Comparison of ENCODE assay signal across 24 cellular contexts in the genomic region with DNA sequence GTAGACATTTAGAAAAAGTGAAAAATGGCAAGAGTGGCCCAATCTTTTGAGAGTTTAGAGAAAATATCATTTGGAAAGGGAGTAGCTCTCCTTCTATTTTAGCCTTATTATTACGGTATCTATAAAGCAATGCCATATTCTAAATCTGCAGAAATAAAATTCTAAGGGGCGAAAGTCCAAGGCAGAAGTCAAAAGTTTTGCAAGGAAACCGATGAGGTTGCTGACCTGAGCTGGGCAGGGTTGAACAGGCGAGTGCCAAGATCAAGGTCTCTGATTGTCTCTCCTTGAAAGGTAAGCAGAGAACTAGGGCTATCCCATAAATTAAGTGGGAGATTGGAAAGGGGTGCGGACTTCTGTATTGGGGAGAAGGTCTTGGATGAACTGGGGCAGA. TPM values are rescaled to one million over a fixed set of nuclear protein-coding genes. Genes with fewer than 3 reads are reported as not detected.
DNase-seq lines count a peak whose midpoint lies in the region; ATAC-seq, FAIRE-seq and TF ChIP-seq lines count a peak whose summit lies in the region.
"Had no signal": no experiment of that assay in that cellular context is flagged by ENCODE, and none has a peak within 500 bp of the region (broad histone marks: within the 10 kb centered on the region; RNA-seq: fewer than 3 reads in every experiment).

No MANE protein-coding gene starts in this region.

- H3K14ac ChIP-seq in IMR-90 (replicated peaks; ENCODE audit: low read depth, low read length), result no peak overlapping the region

- peak overlapping the region; percentile 88; the same call in 1 of the 2 replicates for H2AK5ac ChIP-seq in IMR-90 (ENCODE audit: low read depth, low read length)

- H3K27ac ChIP-seq in IMR-90 (ENCODE audit: insufficient read depth, low read length), result no peak overlapping the region
- peak overlapping the region; percentile 47; the same call in 1 of the 3 replicates for H3K27ac ChIP-seq in K562 (ENCODE audit: extremely low read depth, low read depth, low read length)
- no peak overlapping the region for H3K27ac ChIP-seq in left ventricle myocardium inferior (replicated peaks)
- H3K27ac ChIP-seq: BLaER1 had no signal

- H3K9me1 ChIP-seq in IMR-90 (ENCODE audit: insufficient read depth, low read length), result peaks cover 25% of the 10 kb centered on the region
- no peaks in the 10 kb centered on the region for H3K9me1 ChIP-seq in K562 (ENCODE audit: control insufficient read depth, insufficient read depth, low read length)

- H2AFZ ChIP-seq in IMR-90 (replicated peaks; ENCODE audit: low read length, poor library complexity), result no peak overlapping the region
- H2AFZ ChIP-seq in K562 (ENCODE audit: low read depth, low read length), result peak overlapping the region; percentile 73; the same call in 1 of the 2 replicates

- no peaks in the 10 kb centered on the region for H3K36me3 ChIP-seq in IMR-90 (ENCODE audit: control insufficient read depth, insufficient read depth, low read length)
- H3K36me3 ChIP-seq in K562 (ENCODE audit: control insufficient read depth, insufficient read depth, low read length), result no peaks in the 10 kb centered on the region
- no peaks in the 10 kb centered on the region for H3K36me3 ChIP-seq in left ventricle myocardium inferior

- peaks cover 26% of the 10 kb centered on the region for H3K4me1 Mint-ChIP-seq in activated naive CD8-positive, alpha-beta T cell (ENCODE audit: low read depth)
- peaks cover 22% of the 10 kb centered on the region for H3K4me1 Mint-ChIP-seq in activated naive CD8-positive, alpha-beta T cell treated with anti-CD3 and anti-CD28 coated beads, Interleukin-2, amount 50 U/mL, for 24 hours
- peaks cover 66% of the 10 kb centered on the region for H3K4me1 Mint-ChIP-seq in osteocyte (ENCODE audit: unreplicated experiment)
- peaks cover 4% of the 10 kb centered on the region for H3K4me1 Mint-ChIP-seq in type B pancreatic cell (ENCODE audit: unreplicated experiment)

- peaks cover 26% of the 10 kb centered on the region for H3K4me1 ChIP-seq in IMR-90 (ENCODE audit: control insufficient read depth, insufficient read depth, low read length)
- peaks cover 45 to 49% of the 10 kb centered on the region in 2 experiments; a peak in 4 of 5 replicates for H3K4me1 ChIP-seq in K562 (replicated peaks in 1 of 2; ENCODE audit: control insufficient read depth in 2 of 2, insufficient read depth in 2 of 2, low read length in 2 of 2)
- H3K4me1 ChIP-seq in left ventricle myocardium inferior, result peaks cover 36% of the 10 kb centered on the region

- H3K23ac ChIP-seq in IMR-90 (ENCODE audit: low read depth, low read length), result no peak overlapping the region; the same call in 1 of the 2 replicates

- no peak for FAIRE-seq in K562 (lab: Jason Lieb, UNC)
- FAIRE-seq: GM18507 had no signal

- no peaks in the 10 kb centered on the region for H3K27me3 ChIP-seq in IMR-90 (ENCODE audit: control insufficient read depth, insufficient read depth, low read length)
- H3K27me3 ChIP-seq in K562 (ENCODE audit: control insufficient read depth in 2 of 2, insufficient read depth in 2 of 2, low read length in 2 of 2), result no peaks in the 10 kb centered on the region
- H3K27me3 ChIP-seq in left ventricle myocardium inferior (ENCODE audit: low read depth), result no peaks in the 10 kb centered on the region

- peak overlapping the region; percentile 58 for H3K27ac Mint-ChIP-seq in activated naive CD8-positive, alpha-beta T cell
- no peak overlapping the region for H3K27ac Mint-ChIP-seq in activated naive CD8-positive, alpha-beta T cell treated with anti-CD3 and anti-CD28 coated beads, Interleukin-2, amount 50 U/mL, for 24 hours
- H3K27ac Mint-ChIP-seq in osteocyte (ENCODE audit: unreplicated experiment) (peak overlapping the region; percentile 100), type B pancreatic cell (no peak overlapping the region)

- H3K18ac ChIP-seq in IMR-90 (ENCODE audit: low read depth, low read length), result no peak overlapping the region

- TF ChIP-seq RAD21 in IMR-90 (IDR thresholded peaks at IDR 0.05; ENCODE audit: low read length) (no peak), K562 (CRISPR knock-in tag; conservative IDR thresholded peaks at IDR 0.05 in 1 of 2, IDR thresholded peaks at IDR 0.05 in 1 of 2) (no peak)

- H3K4ac ChIP-seq in IMR-90 (ENCODE audit: low read depth, low read length), result peak overlapping the region; percentile 79; the same call in 1 of the 2 replicates

- peak overlapping the region; percentile 23 to 41; a peak in 1 of 4 replicates for H4K8ac ChIP-seq in IMR-90 (ENCODE audit: low read depth in 2 of 2, low read length in 2 of 2)

- peak overlapping the region; percentile 38 for H2BK5ac ChIP-seq in IMR-90 (ENCODE audit: low read depth, low read length, poor library complexity, severe bottlenecking)

- H3K9ac ChIP-seq in IMR-90 (ENCODE audit: low read depth, low read length) (no peak overlapping the region), K562 (ENCODE audit: insufficient read depth in 1 of 2, low read depth in 2 of 2, low read length in 2 of 2) (peak overlapping the region in 1 of 2 experiments; percentile 27; a peak in 2 of 4 replicates)
- H3K9ac ChIP-seq: BLaER1 had no signal

- POLR2A ChIA-PET in IMR-90 (lab: Charles Lee; ENCODE audit: unreplicated experiment), result no interaction called here
- POLR2A ChIA-PET in K562 (lab: Yijun Ruan, JAX), result interaction anchor here (0.6 to 3.9 kb wide), 6 partner anchors 8 to 1261 kb away, joined by 3 to 20 read pairs (median 3); partner anchors contain the start of gene TRIM56

- WGBS in IMR-90 (ENCODE audit: extremely low coverage in 2 of 2, insufficient read length in 1 of 2), 2 experiments, result 85% methylated on average over 3 of the region's 5 CpGs; no CpG with 5 or more reads in 1 of the 2 experiments
- WGBS in K562 (ENCODE audit: insufficient coverage, low coverage, missing lambda C conversion rate), result 46% methylated on average over 5 of the region's 5 CpGs

- H2BK120ac ChIP-seq in IMR-90 (ENCODE audit: low read depth, low read length), result peak overlapping the region; percentile 80; the same call in 1 of the 2 replicates

- peaks cover 4% of the 10 kb centered on the region for H3K36me3 Mint-ChIP-seq in activated naive CD8-positive, alpha-beta T cell
- H3K36me3 Mint-ChIP-seq in activated naive CD8-positive, alpha-beta T cell treated with anti-CD3 and anti-CD28 coated beads, Interleukin-2, amount 50 U/mL, for 24 hours (ENCODE audit: low read depth), result peaks cover 2% of the 10 kb centered on the region
- H3K36me3 Mint-ChIP-seq in osteocyte (ENCODE audit: unreplicated experiment) (no peaks in the 10 kb centered on the region), type B pancreatic cell (no peaks in the 10 kb centered on the region)

- no peak overlapping the region for H3K4me3 Mint-ChIP-seq in activated naive CD8-positive, alpha-beta T cell
- no peak overlapping the region for H3K4me3 Mint-ChIP-seq in activated naive CD8-positive, alpha-beta T cell treated with anti-CD3 and anti-CD28 coated beads, Interleukin-2, amount 50 U/mL, for 24 hours
- no peak overlapping the region for H3K4me3 Mint-ChIP-seq in osteocyte (ENCODE audit: unreplicated experiment)
- no peak overlapping the region for H3K4me3 Mint-ChIP-seq in type B pancreatic cell

- TF ChIP-seq POLR2A in IMR-90 (IDR thresholded peaks at IDR 0.05; ENCODE audit: low read depth, low read length) (no peak), K562 (conservative IDR thresholded peaks at IDR 0.05) (no peak)

- H3K27me3 Mint-ChIP-seq in activated naive CD8-positive, alpha-beta T cell, result no peaks in the 10 kb centered on the region
- H3K27me3 Mint-ChIP-seq in activated naive CD8-positive, alpha-beta T cell treated with anti-CD3 and anti-CD28 coated beads, Interleukin-2, amount 50 U/mL, for 24 hours, result peaks cover 15% of the 10 kb centered on the region
- H3K27me3 Mint-ChIP-seq in osteocyte (ENCODE audit: unreplicated experiment) (no peaks in the 10 kb centered on the region), type B pancreatic cell (peaks cover 8% of the 10 kb centered on the region)

- peaks cover 5% of the 10 kb centered on the region for H4K20me1 ChIP-seq in IMR-90 (ENCODE audit: insufficient read depth, low read length)
- H4K20me1 ChIP-seq in K562 (replicated peaks; ENCODE audit: control insufficient read depth, insufficient read depth, low read length), result no peaks in the 10 kb centered on the region

- peak overlapping the region; percentile 27; the same call in 1 of the 2 replicates for H2BK20ac ChIP-seq in IMR-90 (ENCODE audit: low read depth, low read length)

- in situ Hi-C loops in IMR-90 (cut with MboI; ENCODE audit: low sequenced_read_pairs) (no loop called here), K562 (cut with MboI) (no loop called here)

- peak overlapping the region; percentile 97; the same call in 2 of the 3 replicates for H2BK15ac ChIP-seq in IMR-90 (ENCODE audit: low read depth, low read length)

- no peak overlapping the region for H4K5ac ChIP-seq in IMR-90 (ENCODE audit: low read depth, low read length)

- TF ChIP-seq CTCF in IMR-90 (conservative IDR thresholded peaks at IDR 0.05; ENCODE audit: low read depth, low read length) (no peak), K562 (IDR thresholded peaks at IDR 0.05 in 2 of 3, conservative IDR thresholded peaks at IDR 0.05 in 1 of 3; ENCODE audit: insufficient read depth in 2 of 3, low read depth in 1 of 3, low read length in 3 of 3) (no peak), osteocyte (IDR thresholded peaks at IDR 0.05) (no peak), type B pancreatic cell (conservative IDR thresholded peaks at IDR 0.05) (no peak), left ventricle myocardium inferior (IDR thresholded peaks at IDR 0.05; ENCODE audit: borderline replicate concordance) (no peak)

- intact Hi-C loops in IMR-90 (cut with micrococcal nuclease), result no loop called here
- intact Hi-C loops in K562 (cut with micrococcal nuclease), result no loop called here
- intact Hi-C loops in left ventricle myocardium inferior (cut with micrococcal nuclease), result loop anchor here (5.0 kb wide), 1 partner anchor 40 kb away; no protein-coding TSS in a partner anchor

- no peak for ATAC-seq in activated naive CD8-positive, alpha-beta T cell treated with anti-CD3 and anti-CD28 coated beads, Interleukin-2, amount 50 U/mL, for 24 hours
- no peak for ATAC-seq in IMR-90 (ENCODE audit: low read depth)
- ATAC-seq in K562, result no peak
- ATAC-seq: HCT116 had no signal

- H3K56ac ChIP-seq in IMR-90 (ENCODE audit: extremely low read depth, insufficient read depth, low read length), result no peak overlapping the region

- no peaks in the 10 kb centered on the region for H3K79me2 ChIP-seq in K562 (ENCODE audit: control insufficient read depth, insufficient read depth, low read length)

- H3K4me2 ChIP-seq in IMR-90 (ENCODE audit: low read depth, low read length) (no peak overlapping the region), K562 (ENCODE audit: insufficient read depth, low read length) (no peak overlapping the region)
- H3K4me2 ChIP-seq: BLaER1 had no signal

- peak overlapping the region; percentile 81 for H4K91ac ChIP-seq in IMR-90 (ENCODE audit: insufficient read depth, low read depth, low read length)

- CTCF ChIA-PET in IMR-90 (lab: Yijun Ruan, JAX) (interaction anchor here (0.8 to 1.0 kb wide), 2 partner anchors 46 to 47 kb away, joined by 3 read pairs; no protein-coding TSS in a partner anchor), K562 (lab: Yijun Ruan, JAX; ENCODE audit: low intra/inter-chr PET ratio) (interaction anchor here (1.4 kb wide), 1 partner anchor 42 kb away, joined by 3 read pairs; no protein-coding TSS in a partner anchor)

- no peak for DNase-seq in activated naive CD8-positive, alpha-beta T cell treated with anti-CD3 and anti-CD28 coated beads, Interleukin-2, amount 50 U/mL, for 24 hours
- no peak for DNase-seq in IMR-90
- no peak for DNase-seq in K562 (ENCODE audit: extremely low read depth in 1 of 4, low spot score in 3 of 4)
- DNase-seq in osteocyte (ENCODE audit: extremely low spot score, unreplicated experiment), result no peak
- no peak for DNase-seq in SW 1271 (lab: John Stamatoyannopoulos, UW)
- DNase-seq in type B pancreatic cell (ENCODE audit: extremely low spot score, unreplicated experiment), result no peak
- no peak for DNase-seq in left ventricle myocardium inferior
- DNase-seq: 8988T; CD4-positive, CD25-positive, alpha-beta regulatory T cell; DMS53; KG1; MM.1S; NCI-H1417 treated with DMSO at 0.1 percent for 48 hours; NCI-H187; NCI-H2081 treated with DMSO at 0.1 percent for 48 hours; NCI-H2171; NCI-H226; NCI-H510A; NCI-H69; SHP77 treated with DMSO at 0.1 percent for 48 hours had no signal

- no peaks in the 10 kb centered on the region for H3K9me3 ChIP-seq in IMR-90 (ENCODE audit: control insufficient read depth, insufficient read depth, low read length)
- no peaks in the 10 kb centered on the region for H3K9me3 ChIP-seq in K562 (replicated peaks; ENCODE audit: control insufficient read depth, insufficient read depth, low read depth, low read length)
- H3K9me3 ChIP-seq in left ventricle myocardium inferior (replicated peaks), result no peaks in the 10 kb centered on the region
- H3K9me3 ChIP-seq: BLaER1 had no signal

- BruUV-seq in IMR-90 (replicated peaks; lab: Mats Ljungman, UMichigan) (no TSS peak), K562 (replicated peaks; lab: Mats Ljungman, UMichigan) (no TSS peak)

- no peak overlapping the region for H2AK9ac ChIP-seq in IMR-90 (replicated peaks; ENCODE audit: low read depth, low read length, poor library complexity)

- H3K4me3 ChIP-seq in IMR-90 (ENCODE audit: insufficient read depth, low read depth, low read length), result no peak overlapping the region
- H3K4me3 ChIP-seq in K562, result no peak overlapping the region
- no peak overlapping the region for H3K4me3 ChIP-seq in left ventricle myocardium inferior
- H3K4me3 ChIP-seq: BLaER1 had no signal

- H3K9me3 Mint-ChIP-seq in activated naive CD8-positive, alpha-beta T cell (ENCODE audit: low read depth), result no peaks in the 10 kb centered on the region
- H3K9me3 Mint-ChIP-seq in activated naive CD8-positive, alpha-beta T cell treated with anti-CD3 and anti-CD28 coated beads, Interleukin-2, amount 50 U/mL, for 24 hours, result no peaks in the 10 kb centered on the region
- H3K9me3 Mint-ChIP-seq in osteocyte (ENCODE audit: unreplicated experiment) (no peaks in the 10 kb centered on the region), type B pancreatic cell (no peaks in the 10 kb centered on the region)
- H3K9me3 Mint-ChIP-seq: CD4-positive, CD25-positive, alpha-beta regulatory T cell had no signal

- H3K79me1 ChIP-seq in IMR-90 (ENCODE audit: low read depth in 1 of 2, low read length in 2 of 2), result peaks cover 22 to 61% of the 10 kb centered on the region in 2 experiments

- TF ChIP-seq EP300 in K562 (IDR thresholded peaks at IDR 0.05; ENCODE audit: low read length), result no peak; the same call in 1 of the 2 replicates

- dilution Hi-C loops in IMR-90 (cut with HindIII; ENCODE audit: low sequenced_read_pairs, unreplicated experiment), result no loop called here

RNA-seq across cellular contexts. Expression of gene TRIM56, which starts 11.7 kb away (rescaled TPM):
- 3.9 and 4.4 TPM in 2 replicates for total RNA-seq in IMR-90 (2012; rRNA removed)
- 4.7 and 5.9 TPM in 2 replicates for polyA plus RNA-seq in IMR-90 (2012; rRNA removed)
- 2.7 and 2.9 TPM in 2 replicates for polyA plus RNA-seq in IMR-90 (2012; cell fraction: cytosol; rRNA removed)
- 10.6 and 11.6 TPM in 2 replicates for polyA plus RNA-seq in IMR-90 (2012; cell fraction: nucleus; rRNA removed; ENCODE audit: low replicate concordance)
- total RNA-seq in K562 (2011; cell fraction: chromatin; rRNA removed; ENCODE audit: low replicate concordance), result 30.8 and 42.4 TPM in 2 replicates
- 23.3 and 25.4 TPM in 2 replicates for total RNA-seq in K562 (2011; cell fraction: nucleolus; rRNA removed)
- 26.5 and 28.8 TPM in 2 replicates for total RNA-seq in K562 (2011; cell fraction: nucleoplasm; rRNA removed)
- 13.3 and 13.8 TPM in 2 replicates for total RNA-seq in K562 (2014; rRNA removed)
- 8.2 and 11.6 TPM in 2 replicates for total RNA-seq in K562 (2014; rRNA removed; fragmentation: Illumina TruSeq; extraction: Trizol)
- total RNA-seq in K562 (2015; rRNA removed; fragmentation: Illumina TruSeq; extraction: Trizol), result 10.4 and 12.1 TPM in 2 replicates
- 26.6 and 29.7 TPM in 2 replicates for total RNA-seq in K562 (2021)
- 4.5 and 6.4 TPM in 2 replicates for polyA plus RNA-seq in K562 (2011; rRNA removed)
- polyA plus RNA-seq in K562 (2011; cell fraction: cytosol; rRNA removed), result 2.3 and 6.2 TPM in 2 replicates
- 5.8 and 11.0 TPM in 2 replicates for polyA plus RNA-seq in K562 (2011; cell fraction: nucleus; rRNA removed)
- polyA plus RNA-seq in K562 (2012), result 23.0 and 23.6 TPM in 2 replicates
- 13.3 and 15.1 TPM in 2 replicates for polyA plus RNA-seq in K562 (2014; fragmentation: Illumina TruSeq; extraction: Trizol)
- 1 to 10 TPM; 2.0 to 2.7 TPM for polyA plus RNA-seq in K562 (2014; fragmentation: Nextera tagmentation; extraction: Ambion mirVana)
- 10.3 and 12.5 TPM in 2 replicates for polyA plus RNA-seq in K562 (2014; rRNA removed)
- polyA minus RNA-seq in K562 (2011; rRNA and poly(A)+ RNA removed), result 9.8 and 19.8 TPM in 2 replicates
- 5.8 and 8.5 TPM in 2 replicates for polyA minus RNA-seq in K562 (2011; cell fraction: cytosol; rRNA and poly(A)+ RNA removed)
- polyA minus RNA-seq in K562 (2011; cell fraction: nucleus; rRNA and poly(A)+ RNA removed), result 7.5 and 7.7 TPM in 2 replicates
- total RNA-seq in osteocyte, result 36.5 and 42.2 TPM in 2 replicates
- total RNA-seq in type B pancreatic cell (ENCODE audit: low replicate concordance), result 22.2 and 40.1 TPM in 2 replicates
- 17.0 TPM for total RNA-seq in left ventricle myocardium inferior

RNA-seq across cellular contexts. Expression of gene SERPINE1, which starts 30.0 kb away (rescaled TPM):
- total RNA-seq in IMR-90 (2012; rRNA removed) (1,441 and 1,485 TPM in 2 replicates), K562 (2014; rRNA removed) (0.73 and 0.91 TPM in 2 replicates), K562 (2014; rRNA removed; fragmentation: Illumina TruSeq; extraction: Trizol) (0.44 and 0.67 TPM in 2 replicates), K562 (2015; rRNA removed; fragmentation: Illumina TruSeq; extraction: Trizol) (0.22 and 0.23 TPM in 2 replicates), K562 (2021) (0.98 and 1.3 TPM in 2 replicates), osteocyte (266 and 328 TPM in 2 replicates), type B pancreatic cell (ENCODE audit: low replicate concordance) (0.14 and 1.5 TPM in 2 replicates), left ventricle myocardium inferior (4.3 TPM)
- polyA plus RNA-seq in IMR-90 (2012; rRNA removed) (2,783 and 2,870 TPM in 2 replicates), K562 (2011; rRNA removed) (2.2 and 4.8 TPM in 2 replicates), K562 (2014; fragmentation: Illumina TruSeq; extraction: Trizol) (1.0 and 1.1 TPM in 2 replicates), K562 (2014; fragmentation: Nextera tagmentation; extraction: Ambion mirVana) (1 to 10 TPM in 1 of 2 experiments, under 1 TPM in 1; 0.89 to 1.6 TPM), K562 (2014; rRNA removed) (0.54 and 0.62 TPM in 2 replicates)
- 1,325 and 1,597 TPM in 2 replicates for polyA plus RNA-seq in IMR-90 (2012; cell fraction: cytosol; rRNA removed)
- 924 and 1,074 TPM in 2 replicates for polyA plus RNA-seq in IMR-90 (2012; cell fraction: nucleus; rRNA removed; ENCODE audit: low replicate concordance)
- 3.1 and 8.6 TPM in 2 replicates for total RNA-seq in K562 (2011; cell fraction: chromatin; rRNA removed; ENCODE audit: low replicate concordance)
- 5.8 and 14.3 TPM in 2 replicates for total RNA-seq in K562 (2011; cell fraction: nucleolus; rRNA removed)
- total RNA-seq in K562 (2011; cell fraction: nucleoplasm; rRNA removed), result 5.1 and 8.0 TPM in 2 replicates
- 3.0 and 10.7 TPM in 2 replicates for polyA plus RNA-seq in K562 (2011; cell fraction: cytosol; rRNA removed)
- polyA plus RNA-seq in K562 (2011; cell fraction: nucleus; rRNA removed), result 1.2 and 5.4 TPM in 2 replicates
- 2.2 and 4.3 TPM in 2 replicates for polyA plus RNA-seq in K562 (2012)
- polyA minus RNA-seq in K562 (2011; rRNA and poly(A)+ RNA removed), result 1.5 and 6.2 TPM in 2 replicates
- 5.0 and 5.4 TPM in 2 replicates for polyA minus RNA-seq in K562 (2011; cell fraction: cytosol; rRNA and poly(A)+ RNA removed)
- polyA minus RNA-seq in K562 (2011; cell fraction: nucleus; rRNA and poly(A)+ RNA removed), result 0.44 and 1.6 TPM in 2 replicates
- polyA plus RNA-seq: CD4-positive, CD25-positive, alpha-beta regulatory T cell had no signal

RNA-seq across cellular contexts. Expression of gene AP1S1, which starts 57.3 kb away (rescaled TPM):
- total RNA-seq in IMR-90 (2012; rRNA removed), result 233 and 295 TPM in 2 replicates
- polyA plus RNA-seq in IMR-90 (2012; rRNA removed), result 178 and 187 TPM in 2 replicates
- polyA plus RNA-seq in IMR-90 (2012; cell fraction: cytosol; rRNA removed), result 282 and 325 TPM in 2 replicates
- polyA plus RNA-seq in IMR-90 (2012; cell fraction: nucleus; rRNA removed; ENCODE audit: low replicate concordance), result 110 and 121 TPM in 2 replicates
- 16.8 and 29.1 TPM in 2 replicates for total RNA-seq in K562 (2011; cell fraction: chromatin; rRNA removed; ENCODE audit: low replicate concordance)
- 29.0 and 30.9 TPM in 2 replicates for total RNA-seq in K562 (2011; cell fraction: nucleolus; rRNA removed)
- 25.1 and 27.9 TPM in 2 replicates for total RNA-seq in K562 (2011; cell fraction: nucleoplasm; rRNA removed)
- 149 and 163 TPM in 2 replicates for total RNA-seq in K562 (2014; rRNA removed)
- total RNA-seq in K562 (2014; rRNA removed; fragmentation: Illumina TruSeq; extraction: Trizol), result 68.6 and 77.7 TPM in 2 replicates
- total RNA-seq in K562 (2015; rRNA removed; fragmentation: Illumina TruSeq; extraction: Trizol), result 71.8 and 71.9 TPM in 2 replicates
- 89.4 and 91.2 TPM in 2 replicates for total RNA-seq in K562 (2021)
- polyA plus RNA-seq in K562 (2011; rRNA removed), result 113 and 121 TPM in 2 replicates
- 106 and 108 TPM in 2 replicates for polyA plus RNA-seq in K562 (2011; cell fraction: cytosol; rRNA removed)
- polyA plus RNA-seq in K562 (2011; cell fraction: nucleus; rRNA removed), result 56.4 and 60.9 TPM in 2 replicates
- polyA plus RNA-seq in K562 (2012), result 106 and 166 TPM in 2 replicates
- polyA plus RNA-seq in K562 (2014; fragmentation: Illumina TruSeq; extraction: Trizol), result 79.8 and 104 TPM in 2 replicates
- polyA plus RNA-seq in K562 (2014; fragmentation: Nextera tagmentation; extraction: Ambion mirVana), result 10 to 100 TPM in 1 of 2 experiments, 1 to 10 TPM in 1; 4.4 to 13.6 TPM
- 125 and 188 TPM in 2 replicates for polyA plus RNA-seq in K562 (2014; rRNA removed)
- polyA minus RNA-seq in K562 (2011; rRNA and poly(A)+ RNA removed), result 53.4 and 71.7 TPM in 2 replicates
- 25.1 and 29.0 TPM in 2 replicates for polyA minus RNA-seq in K562 (2011; cell fraction: cytosol; rRNA and poly(A)+ RNA removed)
- polyA minus RNA-seq in K562 (2011; cell fraction: nucleus; rRNA and poly(A)+ RNA removed), result 5.1 and 9.2 TPM in 2 replicates
- total RNA-seq in osteocyte, result 52.9 and 57.9 TPM in 2 replicates
- 59.8 and 98.8 TPM in 2 replicates for total RNA-seq in type B pancreatic cell (ENCODE audit: low replicate concordance)
- total RNA-seq in left ventricle myocardium inferior, result 10.7 TPM

Comparison
In these comparisons a context has a peak if more than half of its experiments do, and no peak if none do; other contexts are left out.
1. H3K27ac Mint-ChIP-seq: peak in activated naive CD8-positive, alpha-beta T cell (single experiment) and osteocyte (single experiment); none in activated naive CD8-positive, alpha-beta T cell treated with anti-CD3 and anti-CD28 coated beads, Interleukin-2, amount 50 U/mL, for 24 hours (single experiment) and type B pancreatic cell (single experiment).
2. RNA of gene SERPINE1, which starts 30.0 kb away (total RNA-seq): 1,441 to 1,485 TPM in IMR-90 and 266 to 328 TPM in osteocyte; 4.3 TPM in left ventricle myocardium inferior (single experiment), 0.14 to 1.5 TPM in type B pancreatic cell and 0.22 to 14.3 TPM in K562; every median in the first group is over 10 times any median in the second.